ENCODE assay signal across 20 cellular contexts in genomic region chr9:134835455-134835854, GRCh38. TPM values are rescaled to one million over a fixed set of nuclear protein-coding genes. Genes with fewer than 3 reads are reported as not detected.
"Had no signal": no experiment of that assay in that cellular context is flagged by ENCODE, and none has a peak within 500 bp of the region (broad histone marks: within the 10 kb centered on the region; RNA-seq: fewer than 3 reads in every experiment).

No MANE protein-coding gene starts in this region.

- FAIRE-seq: pancreas had no signal

- H3K4me3 ChIP-seq: lung, pancreas, thyroid gland had no signal

- H3K27me3 ChIP-seq: pancreas, thyroid gland had no signal

- H3K9me3 ChIP-seq: pancreas, thyroid gland had no signal

- ATAC-seq: activated CD4-positive, alpha-beta T cell treated with anti-CD3 and anti-CD28 coated beads for 36 hours; left colon; naive thymus-derived CD8-positive, alpha-beta T cell had no signal

- H3K4me1 ChIP-seq: pancreas, thyroid gland had no signal

- H3K36me3 ChIP-seq: pancreas, thyroid gland had no signal

- DNase-seq: activated B cell treated with CpG ODN at 0.5 μM for 24 hours; activated CD4-positive, alpha-beta memory T cell treated with anti-CD3 and anti-CD28 coated beads for 36 hours; activated CD4-positive, alpha-beta T cell treated with anti-CD3 and anti-CD28 coated beads for 36 hours; activated naive CD4-positive, alpha-beta T cell treated with Interleukin-2 at 50 U/mL for 16 hours; activated naive CD8-positive, alpha-beta T cell treated with anti-CD3 and anti-CD28 coated beads, Interleukin-2, amount 10 ng/mL, durations not matched to agents 7 days and 5 days; activated T-cell treated with anti-CD3 and anti-CD28 coated beads, Interleukin-2, amount 50 U/mL, for 48 hours; amygdala; caudate nucleus; dermis blood vessel endothelial cell; effector CD8-positive, alpha-beta T cell; foreskin melanocyte; hypothalamus; left colon; naive thymus-derived CD8-positive, alpha-beta T cell; stimulated activated CD4-positive, alpha-beta T cell treated with anti-CD3 and anti-CD28 coated beads, Interleukin-4, amount 100 ng/mL, for 1 hour; stimulated activated naive CD4-positive, alpha-beta T cell treated with Interleukin-2 at 50 U/mL for 16 hours; T1000; thyroid gland had no signal

- H3K27ac ChIP-seq: pancreas, thyroid gland had no signal

RNA-seq across cellular contexts. Expression of gene FCN2, which starts 45.2 kb away (rescaled TPM):
- total RNA-seq: activated B cell treated with CpG ODN at 0.5 μM for 24 hours; activated CD4-positive, alpha-beta memory T cell treated with anti-CD3 and anti-CD28 coated beads for 36 hours; activated CD4-positive, alpha-beta T cell treated with anti-CD3 and anti-CD28 coated beads for 36 hours; activated naive CD8-positive, alpha-beta T cell treated with anti-CD3 and anti-CD28 coated beads, Interleukin-2, amount 10 ng/mL, durations not matched to agents 7 days and 5 days; dermis blood vessel endothelial cell; left colon; lung; naive thymus-derived CD8-positive, alpha-beta T cell had no signal
- polyA plus RNA-seq: naive thymus-derived CD8-positive, alpha-beta T cell had no signal
